16 cellular contexts compared by ENCODE assay signal in the genomic region with DNA sequence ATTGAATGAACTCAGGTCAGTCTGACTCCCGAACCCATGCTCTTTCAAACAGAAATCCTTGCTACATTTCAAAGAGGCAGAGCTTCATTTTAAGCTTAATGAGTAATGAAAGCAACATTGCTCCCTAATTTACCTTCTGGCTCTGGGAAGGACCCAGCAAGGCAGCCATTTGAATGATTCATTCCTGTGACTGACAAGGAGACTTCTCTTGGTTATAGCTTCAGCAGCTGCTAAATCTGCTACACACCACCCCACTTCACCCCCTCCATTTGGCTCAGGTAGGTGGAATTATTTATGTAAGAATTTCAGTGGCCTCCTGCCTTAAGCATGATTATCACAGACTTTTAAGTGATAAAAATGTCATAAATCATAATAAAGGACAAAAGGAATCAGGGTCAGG.
"Had no signal": no experiment of that assay in that cellular context is flagged by ENCODE, and none has a peak within 500 bp of the region (broad histone marks: within the 10 kb centered on the region; RNA-seq: fewer than 3 reads in every experiment).

No MANE protein-coding gene starts in this region.

- H3K27me3 ChIP-seq: colonic mucosa, heart right ventricle, neutrophil, testis, tibial nerve had no signal

- H3K4me1 ChIP-seq: colonic mucosa, testis, tibial nerve had no signal

- H3K27ac ChIP-seq: colonic mucosa, heart right ventricle, neutrophil, testis, tibial nerve had no signal

- H3K9me3 ChIP-seq: colonic mucosa, heart right ventricle, neutrophil, testis, tibial nerve had no signal

- H3K9me3 Mint-ChIP-seq: naive thymus-derived CD8-positive, alpha-beta T cell; stimulated activated naive CD8-positive, alpha-beta T cell treated with anti-CD3 and anti-CD28 coated beads, Interleukin-15, amount 100 ng/mL, for 72 hours had no signal

- DNase-seq: colonic mucosa; dermis blood vessel endothelial cell; erythroblast; foreskin melanocyte; heart right ventricle; hypothalamus; kidney glomerular epithelial cell; mammary epithelial cell; naive thymus-derived CD8-positive, alpha-beta T cell; right cardiac atrium; stimulated activated CD4-positive, alpha-beta T cell treated with anti-CD3 and anti-CD28 coated beads, Interleukin-4, amount 100 ng/mL, for 24 hours; stimulated activated naive CD8-positive, alpha-beta T cell treated with anti-CD3 and anti-CD28 coated beads, Interleukin-15, amount 100 ng/mL, for 72 hours; testis had no signal

- H3K4me3 ChIP-seq: colonic mucosa, heart right ventricle, testis, tibial nerve had no signal

- H3K27ac Mint-ChIP-seq: naive thymus-derived CD8-positive, alpha-beta T cell; stimulated activated memory B cell treated with anti-CD40 and anti-IgM and Interleukin-4, amounts not matched to agents 10 μg/mL and 1 μg/mL and 100 μg/mL, for 72 hours; stimulated activated naive CD8-positive, alpha-beta T cell treated with anti-CD3 and anti-CD28 coated beads, Interleukin-15, amount 100 ng/mL, for 72 hours had no signal

- H3K36me3 ChIP-seq: colonic mucosa, heart right ventricle, neutrophil, tibial nerve had no signal

- H3K4me3 Mint-ChIP-seq: naive thymus-derived CD8-positive, alpha-beta T cell; stimulated activated memory B cell treated with anti-CD40 and anti-IgM and Interleukin-4, amounts not matched to agents 10 μg/mL and 1 μg/mL and 100 μg/mL, for 72 hours; stimulated activated naive CD8-positive, alpha-beta T cell treated with anti-CD3 and anti-CD28 coated beads, Interleukin-15, amount 100 ng/mL, for 72 hours had no signal

- H3K27me3 Mint-ChIP-seq: naive thymus-derived CD8-positive, alpha-beta T cell; stimulated activated memory B cell treated with anti-CD40 and anti-IgM and Interleukin-4, amounts not matched to agents 10 μg/mL and 1 μg/mL and 100 μg/mL, for 72 hours; stimulated activated naive CD8-positive, alpha-beta T cell treated with anti-CD3 and anti-CD28 coated beads, Interleukin-15, amount 100 ng/mL, for 72 hours had no signal

- H3K4me1 Mint-ChIP-seq: stimulated activated memory B cell treated with anti-CD40 and anti-IgM and Interleukin-4, amounts not matched to agents 10 μg/mL and 1 μg/mL and 100 μg/mL, for 72 hours had no signal
